26 cellular contexts compared by ENCODE assay signal in the genomic region with DNA sequence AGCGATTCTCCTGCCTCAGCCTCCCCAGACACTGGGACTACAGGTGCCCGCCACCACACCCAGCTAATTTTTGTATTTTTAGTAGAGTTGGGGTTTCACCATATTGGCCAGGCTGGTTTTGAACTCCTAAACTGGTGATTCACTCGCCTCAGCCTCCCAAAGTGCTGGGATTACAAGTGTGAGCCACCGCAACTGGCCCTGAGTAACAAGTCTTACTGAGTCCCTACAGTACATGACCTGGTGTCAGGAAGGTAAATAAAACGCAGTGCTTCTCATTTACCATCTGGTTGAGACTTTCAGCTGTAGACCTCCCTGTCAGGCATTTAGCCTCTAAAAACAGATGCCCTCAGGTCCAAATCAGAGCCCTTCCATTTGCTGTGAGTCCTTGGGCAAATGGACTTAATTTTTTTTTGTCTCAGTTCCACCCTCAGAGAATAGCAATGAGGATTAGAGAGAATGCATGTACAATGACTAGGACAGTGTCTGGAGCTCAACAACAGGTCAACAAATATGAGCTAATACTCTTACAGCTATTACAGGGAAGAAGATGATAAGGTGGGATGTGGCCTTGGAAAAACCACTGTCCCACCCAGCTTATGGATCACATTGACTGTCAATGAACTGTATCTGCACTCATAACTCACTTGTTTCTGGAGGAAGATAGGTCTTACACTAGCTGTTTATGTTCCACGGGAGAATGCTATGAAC.
"Had no signal": no experiment of that assay in that cellular context is flagged by ENCODE, and none has a peak within 500 bp of the region (broad histone marks: within the 10 kb centered on the region; RNA-seq: fewer than 3 reads in every experiment).

No MANE protein-coding gene starts in this region.

- H3K27ac ChIP-seq: breast epithelium, left lung, suprapubic skin, tibial nerve, uterus, VCaP had no signal

- H3K9me3 Mint-ChIP-seq: activated naive CD8-positive, alpha-beta T cell treated with anti-CD3 and anti-CD28 coated beads for 36 hours; activated T-helper 17 cell treated with anti-CD3 and anti-CD28 coated beads, Interleukin-2, amount 50 U/mL, for 72 hours; central memory CD8-positive, alpha-beta T cell; neural crest cell; stimulated activated effector memory CD8-positive, alpha-beta T cell treated with anti-CD3 and anti-CD28 coated beads, Interleukin-12 subunit alpha, Interleukin-12 subunit beta, amount 100 ng/mL, for 72 hours; stimulated activated naive CD8-positive, alpha-beta T cell treated with anti-CD3 and anti-CD28 coated beads, Interleukin-15, amount 100 ng/mL, for 72 hours; T-helper 2 cell treated with Interferon-gamma antibody and Interleukin-4, amounts not matched to agents 5 μg/mL and 100 μg/mL, for 36 hours had no signal

- H3K4me3 Mint-ChIP-seq: activated CD4-positive, alpha-beta T cell treated with anti-CD3 and anti-CD28 coated beads, Interleukin-2, amount 10 ng/mL, durations not matched to agents 7 days and 5 days; activated CD8-positive, alpha-beta T cell treated with anti-CD3 and anti-CD28 coated beads, Interleukin-2, amount 10 ng/mL, durations not matched to agents 7 days and 5 days; activated naive CD8-positive, alpha-beta T cell treated with anti-CD3 and anti-CD28 coated beads for 36 hours; activated T-helper 17 cell treated with anti-CD3 and anti-CD28 coated beads, Interleukin-2, amount 50 U/mL, for 72 hours; central memory CD8-positive, alpha-beta T cell; naive thymus-derived CD4-positive, alpha-beta T cell; neural crest cell; stimulated activated effector memory CD8-positive, alpha-beta T cell treated with anti-CD3 and anti-CD28 coated beads, Interleukin-12 subunit alpha, Interleukin-12 subunit beta, amount 100 ng/mL, for 72 hours; stimulated activated naive CD8-positive, alpha-beta T cell treated with anti-CD3 and anti-CD28 coated beads, Interleukin-15, amount 100 ng/mL, for 72 hours; T-helper 2 cell treated with Interferon-gamma antibody and Interleukin-4, amounts not matched to agents 5 μg/mL and 100 μg/mL, for 36 hours had no signal

- H3K36me3 ChIP-seq: breast epithelium, left lung, suprapubic skin, tibial nerve, uterus had no signal

- H3K4me3 ChIP-seq: breast epithelium, left lung, lung, suprapubic skin, tibial nerve, uterus had no signal

- ATAC-seq: activated T-helper 17 cell treated with anti-CD3 and anti-CD28 coated beads, Interleukin-2, amount 50 U/mL, for 72 hours; naive thymus-derived CD4-positive, alpha-beta T cell; sciatic nerve; stimulated activated effector memory CD8-positive, alpha-beta T cell treated with anti-CD3 and anti-CD28 coated beads, Interleukin-12 subunit alpha, Interleukin-12 subunit beta, amount 100 ng/mL, for 72 hours; stimulated activated naive CD8-positive, alpha-beta T cell treated with anti-CD3 and anti-CD28 coated beads, Interleukin-15, amount 100 ng/mL, for 72 hours had no signal

- H3K27me3 ChIP-seq: breast epithelium, left lung, suprapubic skin, tibial nerve, uterus had no signal

- H3K4me1 ChIP-seq: breast epithelium, tibial nerve, uterus had no signal

- H3K36me3 Mint-ChIP-seq: activated naive CD8-positive, alpha-beta T cell treated with anti-CD3 and anti-CD28 coated beads for 36 hours; stimulated activated effector memory CD8-positive, alpha-beta T cell treated with anti-CD3 and anti-CD28 coated beads, Interleukin-12 subunit alpha, Interleukin-12 subunit beta, amount 100 ng/mL, for 72 hours had no signal

- H3K27ac Mint-ChIP-seq: activated CD4-positive, alpha-beta T cell treated with anti-CD3 and anti-CD28 coated beads, Interleukin-2, amount 10 ng/mL, durations not matched to agents 7 days and 5 days; activated CD8-positive, alpha-beta T cell treated with anti-CD3 and anti-CD28 coated beads, Interleukin-2, amount 10 ng/mL, durations not matched to agents 7 days and 5 days; activated naive CD8-positive, alpha-beta T cell treated with anti-CD3 and anti-CD28 coated beads for 36 hours; activated T-helper 17 cell treated with anti-CD3 and anti-CD28 coated beads, Interleukin-2, amount 50 U/mL, for 72 hours; naive thymus-derived CD4-positive, alpha-beta T cell; stimulated activated effector memory CD8-positive, alpha-beta T cell treated with anti-CD3 and anti-CD28 coated beads, Interleukin-12 subunit alpha, Interleukin-12 subunit beta, amount 100 ng/mL, for 72 hours; stimulated activated naive CD8-positive, alpha-beta T cell treated with anti-CD3 and anti-CD28 coated beads, Interleukin-15, amount 100 ng/mL, for 72 hours; T-helper 2 cell treated with Interferon-gamma antibody and Interleukin-4, amounts not matched to agents 5 μg/mL and 100 μg/mL, for 36 hours had no signal

- H3K27me3 Mint-ChIP-seq: activated CD4-positive, alpha-beta T cell treated with anti-CD3 and anti-CD28 coated beads, Interleukin-2, amount 10 ng/mL, durations not matched to agents 7 days and 5 days; activated T-helper 17 cell treated with anti-CD3 and anti-CD28 coated beads, Interleukin-2, amount 50 U/mL, for 72 hours; central memory CD8-positive, alpha-beta T cell; naive thymus-derived CD4-positive, alpha-beta T cell; stimulated activated naive CD8-positive, alpha-beta T cell treated with anti-CD3 and anti-CD28 coated beads, Interleukin-15, amount 100 ng/mL, for 72 hours had no signal

- DNase-seq: activated CD4-positive, alpha-beta T cell treated with anti-CD3 and anti-CD28 coated beads, Interleukin-2, amount 10 ng/mL, durations not matched to agents 7 days and 5 days; activated CD4-positive, CD25-positive, alpha-beta regulatory T cell treated with anti-CD3 and anti-CD28 coated beads, Interleukin-2, amount 50 U/mL, for 72 hours; activated CD8-positive, alpha-beta T cell treated with anti-CD3 and anti-CD28 coated beads, Interleukin-2, amount 10 ng/mL, durations not matched to agents 7 days and 5 days; activated naive CD4-positive, alpha-beta T cell; activated naive CD8-positive, alpha-beta T cell treated with anti-CD3 and anti-CD28 coated beads for 36 hours; activated T-cell treated with anti-CD3 and anti-CD28 coated beads, Interleukin-2, amount 50 U/mL, for 1 hour; effector memory CD4-positive, alpha-beta T cell; kidney; left lung; naive thymus-derived CD4-positive, alpha-beta T cell; occipital lobe; small intestine; stimulated activated CD4-positive, alpha-beta T cell treated with anti-CD3 and anti-CD28 coated beads, Interleukin-2, amount 100 ng/mL, for 24 hours; stimulated activated naive CD8-positive, alpha-beta T cell treated with anti-CD3 and anti-CD28 coated beads, Interleukin-15, amount 100 ng/mL, for 72 hours; uterus had no signal

- H3K9me3 ChIP-seq: breast epithelium, left lung, suprapubic skin, tibial nerve, uterus had no signal
